ENCODE assay signal across 17 cellular contexts in genomic region chr13:25247345-25247744, GRCh38.
"Had no signal": no experiment of that assay in that cellular context is flagged by ENCODE, and none has a peak within 500 bp of the region (broad histone marks: within the 10 kb centered on the region; RNA-seq: fewer than 3 reads in every experiment).

No MANE protein-coding gene starts in this region.

- H3K4me1 ChIP-seq: esophagus muscularis mucosa, psoas muscle, sigmoid colon, upper lobe of left lung had no signal

- ATAC-seq: activated CD8-positive, alpha-beta T cell treated with anti-CD3 and anti-CD28 coated beads for 36 hours; psoas muscle; stimulated activated naive CD8-positive, alpha-beta T cell treated with anti-CD3 and anti-CD28 coated beads, Interleukin-15, amount 100 ng/mL, for 72 hours had no signal

- H3K27ac Mint-ChIP-seq: activated B cell treated with CpG ODN at 0.5 μM for 24 hours; activated CD8-positive, alpha-beta T cell treated with anti-CD3 and anti-CD28 coated beads for 36 hours; activated naive CD4-positive, alpha-beta T cell treated with anti-CD3 and anti-CD28 coated beads, Interleukin-2, amount 50 U/mL, for 24 hours; nephron progenitor cell; stimulated activated naive CD8-positive, alpha-beta T cell treated with anti-CD3 and anti-CD28 coated beads, Interleukin-15, amount 100 ng/mL, for 72 hours had no signal

- H3K27me3 ChIP-seq: esophagus muscularis mucosa, sigmoid colon, upper lobe of left lung had no signal

- H3K9me3 ChIP-seq: psoas muscle, upper lobe of left lung had no signal

- H3K4me3 Mint-ChIP-seq: activated CD8-positive, alpha-beta T cell treated with anti-CD3 and anti-CD28 coated beads for 36 hours; activated naive CD4-positive, alpha-beta T cell treated with anti-CD3 and anti-CD28 coated beads, Interleukin-2, amount 50 U/mL, for 24 hours; nephron progenitor cell; stimulated activated naive CD8-positive, alpha-beta T cell treated with anti-CD3 and anti-CD28 coated beads, Interleukin-15, amount 100 ng/mL, for 72 hours had no signal

- H3K27me3 Mint-ChIP-seq: activated B cell treated with CpG ODN at 0.5 μM for 24 hours; activated CD8-positive, alpha-beta T cell treated with anti-CD3 and anti-CD28 coated beads for 36 hours; activated naive CD4-positive, alpha-beta T cell treated with anti-CD3 and anti-CD28 coated beads, Interleukin-2, amount 50 U/mL, for 24 hours; stimulated activated naive CD8-positive, alpha-beta T cell treated with anti-CD3 and anti-CD28 coated beads, Interleukin-15, amount 100 ng/mL, for 72 hours had no signal

- H3K27ac ChIP-seq: coronary artery, esophagus muscularis mucosa, psoas muscle, sigmoid colon, upper lobe of left lung had no signal

- H3K9me3 Mint-ChIP-seq: activated B cell treated with CpG ODN at 0.5 μM for 24 hours; activated CD8-positive, alpha-beta T cell treated with anti-CD3 and anti-CD28 coated beads for 36 hours; activated naive CD4-positive, alpha-beta T cell treated with anti-CD3 and anti-CD28 coated beads, Interleukin-2, amount 50 U/mL, for 24 hours; nephron progenitor cell; stimulated activated naive CD8-positive, alpha-beta T cell treated with anti-CD3 and anti-CD28 coated beads, Interleukin-15, amount 100 ng/mL, for 72 hours had no signal

- H3K4me1 Mint-ChIP-seq: activated naive CD4-positive, alpha-beta T cell treated with anti-CD3 and anti-CD28 coated beads, Interleukin-2, amount 50 U/mL, for 24 hours; nephron progenitor cell; stimulated activated naive CD8-positive, alpha-beta T cell treated with anti-CD3 and anti-CD28 coated beads, Interleukin-15, amount 100 ng/mL, for 72 hours had no signal

- H3K4me3 ChIP-seq: coronary artery, esophagus muscularis mucosa, psoas muscle, sigmoid colon, upper lobe of left lung had no signal

- DNase-seq: activated B cell treated with CpG ODN at 0.5 μM for 24 hours; activated CD4-positive, alpha-beta T cell treated with anti-CD3 and anti-CD28 coated beads for 48 hours; activated CD8-positive, alpha-beta memory T cell treated with anti-CD3 and anti-CD28 coated beads, Interleukin-2, amount 50 U/mL, for 4 hours; activated CD8-positive, alpha-beta T cell treated with anti-CD3 and anti-CD28 coated beads for 36 hours; activated effector memory CD4-positive, alpha-beta T cell treated with anti-CD3 and anti-CD28 coated beads, Interleukin-2, amount 50 U/mL, for 16 hours; activated T-cell treated with anti-CD3 and anti-CD28 coated beads, Interleukin-2, amount 50 U/mL, for 48 hours; amniotic stem cell; hippocampal formation; nephron progenitor cell; psoas muscle; sigmoid colon; stimulated activated CD4-positive, alpha-beta T cell treated with anti-CD3 and anti-CD28 coated beads, Interleukin-1b, Interleukin-23, amount 100 ng/mL, for 48 hours; stimulated activated naive CD8-positive, alpha-beta T cell treated with anti-CD3 and anti-CD28 coated beads, Interleukin-15, amount 100 ng/mL, for 72 hours; upper lobe of left lung had no signal
